15 cellular contexts compared by ENCODE assay signal in genomic region chr14:60634153-60634552, GRCh38. TPM values are rescaled to one million over a fixed set of nuclear protein-coding genes. Genes with fewer than 3 reads are reported as not detected.
DNase-seq lines count a peak whose midpoint lies in the region; ATAC-seq and TF ChIP-seq lines count a peak whose summit lies in the region.
"Had no signal": no experiment of that assay in that cellular context is flagged by ENCODE, and none has a peak within 500 bp of the region (broad histone marks: within the 10 kb centered on the region; RNA-seq: fewer than 3 reads in every experiment).

No MANE protein-coding gene starts in this region.

- H4K20me1 ChIP-seq in MM.1S (ENCODE audit: insufficient read depth, low read length), result no peaks in the 10 kb centered on the region

- H3K4me1 ChIP-seq in A673 (ENCODE audit: insufficient read depth, low read length, poor library complexity, severe bottlenecking) (peaks cover 43% of the 10 kb centered on the region), MM.1S (ENCODE audit: low read length) (peaks cover 10% of the 10 kb centered on the region; the same call in 1 of the 2 replicates), parathyroid adenoma (peaks cover 59% of the 10 kb centered on the region)
- H3K4me1 ChIP-seq: A549 had no signal

- BruUV-seq in A673 (replicated peaks; lab: Mats Ljungman, UMichigan), result no TSS peak

- ATAC-seq in HG03460 (IDR thresholded peaks at IDR 0.05; ENCODE audit: unreplicated experiment), result no peak
- ATAC-seq: A549; CD8-positive, alpha-beta T cell had no signal

- intact Hi-C loops in A673 (cut with micrococcal nuclease; ENCODE audit: unreplicated experiment), result no loop called here

- H3K79me2 ChIP-seq in MM.1S (ENCODE audit: low read length) (no peaks in the 10 kb centered on the region), parathyroid adenoma (peaks cover 30% of the 10 kb centered on the region)

- H3F3A ChIP-seq in MM.1S (ENCODE audit: insufficient read depth, low read length), result peaks cover 14% of the 10 kb centered on the region

- H3K27ac ChIP-seq in A673 (ENCODE audit: low read depth, low read length, poor library complexity, severe bottlenecking), result peak overlapping the region; percentile 10
- no peak overlapping the region for H3K27ac ChIP-seq in MM.1S (ENCODE audit: low read length)
- peak overlapping the region; percentile 96 for H3K27ac ChIP-seq in parathyroid adenoma
- H3K27ac ChIP-seq: A549, GM23248 had no signal

- H3K4me2 ChIP-seq in MM.1S (ENCODE audit: low read depth, low read length) (peak overlapping the region; percentile 32; the same call in 1 of the 2 replicates), parathyroid adenoma (ENCODE audit: low read length) (no peak overlapping the region)
- H3K4me2 ChIP-seq: A549 had no signal

- no peaks in the 10 kb centered on the region for H3K36me3 ChIP-seq in A673 (ENCODE audit: insufficient read depth, low read length, poor library complexity, severe bottlenecking)
- H3K36me3 ChIP-seq in MM.1S (replicated peaks; ENCODE audit: insufficient read depth, low read length), result no peaks in the 10 kb centered on the region
- H3K36me3 ChIP-seq in parathyroid adenoma (ENCODE audit: control insufficient read depth, insufficient read depth, low read length), result no peaks in the 10 kb centered on the region

- DNase-seq in A673 (ENCODE audit: low spot score) (no peak), MM.1S (no peak), dedifferentiated amniotic fluid mesenchymal stem cell (ENCODE audit: extremely low spot score) (peak; percentile 21)
- DNase-seq in activated CD4-positive, alpha-beta T cell treated with anti-CD3 and anti-CD28 coated beads, Interleukin-2, amount 50 U/mL, for 1 hour, result no peak
- no peak for DNase-seq in stimulated activated naive CD4-positive, alpha-beta T cell treated with Interleukin-2 at 50 U/mL for 16 hours (lab: John Stamatoyannopoulos, UW)
- DNase-seq: CD8-positive, alpha-beta T cell; COR-L47; DMS153; DMS79 treated with DMSO at 0.1 percent for 48 hours; EL; GM23248; H7 had no signal

- H2AFZ ChIP-seq in MM.1S (ENCODE audit: low read length), result no peak overlapping the region
- H2AFZ ChIP-seq in parathyroid adenoma, result no peak overlapping the region
- H2AFZ ChIP-seq: GM23248 had no signal

- TF ChIP-seq CTCF in A673 (conservative IDR thresholded peaks at IDR 0.05; ENCODE audit: low read depth, low read length), result no peak
- no peak for TF ChIP-seq CTCF in MM.1S (IDR thresholded peaks at IDR 0.05; ENCODE audit: low read length)
- no peak for TF ChIP-seq CTCF in parathyroid adenoma (IDR thresholded peaks at IDR 0.05)

- H3K9me3 ChIP-seq in A673 (ENCODE audit: low read depth, low read length, poor library complexity, severe bottlenecking), result no peaks in the 10 kb centered on the region
- H3K9me3 ChIP-seq in MM.1S (replicated peaks; ENCODE audit: insufficient read depth, low read length), result no peaks in the 10 kb centered on the region
- no peaks in the 10 kb centered on the region for H3K9me3 ChIP-seq in parathyroid adenoma (ENCODE audit: control insufficient read depth, low read length)
- H3K9me3 ChIP-seq: A549 had no signal

- no peak overlapping the region for H3K4me3 ChIP-seq in A673 (ENCODE audit: low read depth, low read length, poor library complexity, severe bottlenecking)
- no peak overlapping the region for H3K4me3 ChIP-seq in MM.1S (ENCODE audit: low read length)
- H3K4me3 ChIP-seq in parathyroid adenoma (ENCODE audit: low read depth, low read length), result no peak overlapping the region
- H3K4me3 ChIP-seq: A549, GM23248 had no signal

- POLR2A ChIA-PET in A673 (lab: Charles Lee; ENCODE audit: low non-redundant PET), result no interaction called here

- CTCF ChIA-PET in A673 (lab: Charles Lee), result no interaction called here

- H3K27me3 ChIP-seq in A673 (replicated peaks; ENCODE audit: insufficient read depth, low read depth, low read length, poor library complexity), result no peaks in the 10 kb centered on the region
- H3K27me3 ChIP-seq in MM.1S (replicated peaks; ENCODE audit: insufficient read depth, low read length), result no peaks in the 10 kb centered on the region; the same call in 1 of the 2 replicates
- H3K27me3 ChIP-seq in parathyroid adenoma (ENCODE audit: control insufficient read depth, insufficient read depth, low read length), result no peaks in the 10 kb centered on the region

- no peak overlapping the region for H3K9ac ChIP-seq in MM.1S (ENCODE audit: low read length)
- H3K9ac ChIP-seq in parathyroid adenoma, result no peak overlapping the region
- H3K9ac ChIP-seq: GM23248 had no signal

- H3K9me2 ChIP-seq in MM.1S (replicated peaks; ENCODE audit: insufficient read depth, low read length), result no peaks in the 10 kb centered on the region

RNA-seq across cellular contexts. Expression of gene SIX1, which starts 15.1 kb away (rescaled TPM):
- 24.0 and 25.0 TPM in 2 replicates for total RNA-seq in A673 (2021)
- total RNA-seq: CD8-positive, alpha-beta T cell; H7 had no signal
